Comparison of ENCODE assay signal across 8 cellular contexts in the genomic region with DNA sequence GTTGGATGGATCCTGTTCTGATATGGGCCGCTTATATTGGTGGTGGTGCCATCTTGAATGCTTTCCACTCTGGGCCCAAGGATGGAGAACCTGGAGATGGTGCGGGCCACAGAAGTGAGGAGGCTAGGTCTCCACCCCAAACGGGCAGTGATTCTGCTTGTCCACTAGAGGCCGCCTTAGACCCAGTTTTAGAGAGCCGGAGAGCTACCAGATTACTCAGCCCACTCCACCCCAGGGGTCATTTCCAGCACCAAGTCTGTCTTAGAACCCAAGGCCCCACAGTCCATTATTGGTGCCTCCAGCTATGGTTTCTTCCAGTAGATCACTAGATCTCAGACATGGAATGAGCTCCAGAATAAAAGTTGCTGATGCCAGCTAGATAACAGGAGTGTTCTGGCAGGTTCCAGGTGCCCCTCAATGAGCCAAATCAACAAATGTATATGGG. TPM values are rescaled to one million over a fixed set of nuclear protein-coding genes. Genes with fewer than 3 reads are reported as not detected.
DNase-seq lines count a peak whose midpoint lies in the region; ATAC-seq lines count a peak whose summit lies in the region.

No MANE protein-coding gene starts in this region.

- H3K36me3 Mint-ChIP-seq in central memory CD8-positive, alpha-beta T cell (ENCODE audit: insufficient read depth) = no peaks in the 10 kb centered on the region

- no peak overlapping the region for H3K27ac Mint-ChIP-seq in central memory CD8-positive, alpha-beta T cell (ENCODE audit: low read depth)

- peak; percentile 82 for ATAC-seq in central memory CD8-positive, alpha-beta T cell (replicated peaks; ENCODE audit: extremely low read depth, poor library complexity, severe bottlenecking)
- peak; percentile 87 for ATAC-seq in left colon
- ATAC-seq in GM21786 (IDR thresholded peaks at IDR 0.05; ENCODE audit: unreplicated experiment) = no peak

- no peak overlapping the region for H3K4me3 Mint-ChIP-seq in central memory CD8-positive, alpha-beta T cell

- no peaks in the 10 kb centered on the region for H3K27me3 ChIP-seq in H7 (ENCODE audit: control insufficient read depth, insufficient read depth, low read length)

- H3K4me1 Mint-ChIP-seq in central memory CD8-positive, alpha-beta T cell = peaks cover 11% of the 10 kb centered on the region

- peak; percentile 84 for DNase-seq in EL
- DNase-seq in H7 = peak; percentile 92
- DNase-seq in NCI-H1930 (lab: John Stamatoyannopoulos, UW) = peak; percentile 10 to 36
- peak; percentile 37 to 53 (median 40) for DNase-seq in activated CD4-positive, CD25-positive, alpha-beta regulatory T cell (lab: John Stamatoyannopoulos, UW)
- DNase-seq in central memory CD8-positive, alpha-beta T cell (ENCODE audit: low spot score in 2 of 2) = peak; percentile 45 to 57
- DNase-seq in left colon = peak; percentile 59 to 71
- DNase-seq in stimulated activated CD4-positive, alpha-beta T cell treated with anti-CD3 and anti-CD28 coated beads, Interleukin-1b, Interleukin-23, amount 100 ng/mL, for 1 hour (ENCODE audit: low read depth in 2 of 2) = peak; percentile 33 to 35

- intact Hi-C loops in left colon (cut with DNase I, micrococcal nuclease) = loop anchor here (5.0 to 10.0 kb wide), 3 partner anchors 56 to 209 kb away; no protein-coding TSS in a partner anchor

- H3K27me3 Mint-ChIP-seq in central memory CD8-positive, alpha-beta T cell = no peaks in the 10 kb centered on the region

- no peaks in the 10 kb centered on the region for H3K36me3 ChIP-seq in H7 (replicated peaks; ENCODE audit: control insufficient read depth, insufficient read depth, low read length)

- H3K9me3 Mint-ChIP-seq in central memory CD8-positive, alpha-beta T cell = no peaks in the 10 kb centered on the region

- no peak overlapping the region for H3K4me3 ChIP-seq in H7 (ENCODE audit: insufficient read depth, low read depth, low read length)

RNA-seq across cellular contexts. Expression of a gene that starts 11.8 kb away (rescaled TPM):
- total RNA-seq in H7 (2014; rRNA removed; shearing (Covaris generic)) = 26.6 and 35.9 TPM in 2 replicates
- total RNA-seq in left colon = 10 to 100 TPM; 52.3 to 56.1 TPM

RNA-seq across cellular contexts. Expression of a gene that starts 24.8 kb away (rescaled TPM):
- total RNA-seq in H7 (2014; rRNA removed; shearing (Covaris generic)) = 25.4 and 29.5 TPM in 2 replicates
- 1 to 10 TPM; 3.5 to 7.1 TPM for total RNA-seq in left colon

Comparison
In these comparisons a context has a peak if more than half of its experiments do, and no peak if none do; other contexts are left out.
1. DNase-seq: peak in every context shown above with its lines; median percentile 92 in H7; 84 in EL; 65 in left colon; 51 in central memory CD8-positive, alpha-beta T cell; 40 in activated CD4-positive, CD25-positive, alpha-beta regulatory T cell; 34 in stimulated activated CD4-positive, alpha-beta T cell treated with anti-CD3 and anti-CD28 coated beads, Interleukin-1b, Interleukin-23, amount 100 ng/mL, for 1 hour; 23 in NCI-H1930.